Comparison of ENCODE assay signal across 16 cellular contexts in the genomic region with DNA sequence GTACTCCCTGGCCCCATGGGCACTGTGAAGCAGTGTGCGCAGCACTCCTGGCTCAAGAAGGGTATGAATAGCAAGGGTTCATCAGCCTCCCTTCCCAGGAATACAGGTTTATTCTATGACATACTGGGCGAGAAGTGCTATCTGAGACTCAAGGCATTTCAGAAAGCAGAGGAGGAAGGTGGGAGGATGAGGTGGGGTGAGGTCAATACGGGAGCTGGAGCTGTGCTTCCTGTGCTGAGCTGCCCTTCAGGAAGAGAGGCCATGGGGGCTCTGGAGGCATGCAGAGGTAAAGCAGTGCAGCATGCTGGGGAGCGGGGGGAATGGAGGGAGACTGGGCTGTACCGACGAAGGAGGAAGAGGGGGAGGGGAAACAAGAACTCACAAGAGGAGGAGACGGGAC.
DNase-seq lines count a peak whose midpoint lies in the region; ATAC-seq and TF ChIP-seq lines count a peak whose summit lies in the region.
"Had no signal": no experiment of that assay in that cellular context is flagged by ENCODE, and none has a peak within 500 bp of the region (broad histone marks: within the 10 kb centered on the region; RNA-seq: fewer than 3 reads in every experiment).

No MANE protein-coding gene starts in this region.

- H3K27me3 ChIP-seq in sigmoid colon: peaks cover 0 to 4% (median 0%) of the 10 kb centered on the region in 3 donors

- no peak for TF ChIP-seq EP300 in sigmoid colon (IDR thresholded peaks at IDR 0.05)

- H3K9me3 ChIP-seq in sigmoid colon: no peaks in the 10 kb centered on the region
- H3K9me3 ChIP-seq: HAP-1 had no signal

- WGBS in sigmoid colon, 2 donors: 49 to 67% methylated on average over 7 of the region's 7 CpGs

- TF ChIP-seq CTCF in sigmoid colon (IDR thresholded peaks at IDR 0.05): no peak

- intact Hi-C loops in sigmoid colon (cut with DNase I): no loop called here

- TF ChIP-seq POLR2A in sigmoid colon (IDR thresholded peaks at IDR 0.05): no peak

- H3K27ac ChIP-seq in cingulate gyrus (ENCODE audit: low read depth, low read length) (peak overlapping the region; percentile 39), sigmoid colon (no peak overlapping the region)

- no peaks in the 10 kb centered on the region for H3K36me3 ChIP-seq in sigmoid colon
- H3K36me3 ChIP-seq: HAP-1 had no signal

- DNase-seq in UCSD-AML1 (lab: John Stamatoyannopoulos, UW; ENCODE audit: unreplicated experiment): peak; percentile 69
- DNase-seq in left kidney (ENCODE audit: low read depth, low spot score): peak; percentile 88
- DNase-seq in sigmoid colon: peak; percentile 26
- DNase-seq: C1 segment of cervical spinal cord; Calu3; CD4-positive, alpha-beta memory T cell; COR-L47; DMS53; DMS79 treated with DMSO at 0.1 percent for 48 hours; GF-D8 had no signal

- no peaks in the 10 kb centered on the region for H3K4me1 ChIP-seq in sigmoid colon
- H3K4me1 ChIP-seq: HAP-1 had no signal

- no peak overlapping the region for H3K4me3 ChIP-seq in sigmoid colon
- H3K4me3 ChIP-seq: GM23338, HAP-1 had no signal

- no peak for ATAC-seq in HG03039 (IDR thresholded peaks at IDR 0.05; ENCODE audit: unreplicated experiment)
- no peak for ATAC-seq in HG03571 (IDR thresholded peaks at IDR 0.05; ENCODE audit: unreplicated experiment)
- no peak for ATAC-seq in HG02884 (IDR thresholded peaks at IDR 0.05; ENCODE audit: unreplicated experiment)
- ATAC-seq: GM23338 had no signal

Comparison
In these comparisons a context has a peak if more than half of its experiments do, and no peak if none do; other contexts are left out.
1. DNase-seq: peak in every context shown above with its lines; median percentile 88 in left kidney; 69 in UCSD-AML1; 26 in sigmoid colon.